1 cellular context compared by ENCODE assay signal in genomic region chr5:140178482-140179116, GRCh38.
A peak's percentile ranks its signal among the peaks of the same experiment; 100 is the strongest.
TF ChIP-seq lines count a peak whose summit lies in the region.

No MANE protein-coding gene starts in this region.

TF ChIP-seq in K562, 482 proteins besides CTCF, POLR2A, EP300 and RAD21:
- 0 out of 2 replicates have a peak, but pooled peaks have one; percentile 25 for TF ChIP-seq ARID1B (IDR thresholded peaks at IDR 0.05)
- no peak for TF ChIP-seq MGA (IDR thresholded peaks at IDR 0.05)
- 0 out of 2 replicates have a peak, but pooled peaks have one; percentile 38 for TF ChIP-seq SMARCE1 (IDR thresholded peaks at IDR 0.05)
- TF ChIP-seq HLTF (IDR thresholded peaks at IDR 0.05) = no peak
- peak; percentile 47 for TF ChIP-seq MXD1 (CRISPR knock-in tag; IDR thresholded peaks at IDR 0.05; ENCODE audit: borderline replicate concordance, poor library complexity, severe bottlenecking)
- TF ChIP-seq ZNF316 (IDR thresholded peaks at IDR 0.05) = peak; percentile 88
- no peak for TF ChIP-seq EWSR1 (IDR thresholded peaks at IDR 0.05; ENCODE audit: borderline replicate concordance, low read depth, partially characterized antibody)
- no peak for TF ChIP-seq NUFIP1 (IDR thresholded peaks at IDR 0.05; ENCODE audit: partially characterized antibody)
- no peak for TF ChIP-seq SLC30A9 (CRISPR knock-in tag; IDR thresholded peaks at IDR 0.05)
- no peak for TF ChIP-seq NFXL1 (CRISPR knock-in tag; IDR thresholded peaks at IDR 0.05)
- no peak for TF ChIP-seq CEBPG (CRISPR knock-in tag; IDR thresholded peaks at IDR 0.05)
- TF ChIP-seq CEBPG (tag; conservative IDR thresholded peaks at IDR 0.05 in 1 of 2, IDR thresholded peaks at IDR 0.05 in 1 of 2) = 0 out of 4 replicates have a peak, but pooled peaks of 1 of the 2 experiments have one; percentile 20
- TF ChIP-seq ZNF134 (CRISPR knock-in tag; conservative IDR thresholded peaks at IDR 0.05) = no peak
- peak; percentile 42; the same call in 1 of the 2 replicates for TF ChIP-seq CEBPB (tag; IDR thresholded peaks at IDR 0.05)
- 0 out of 2 replicates have a peak, but pooled peaks have one; percentile 29 for TF ChIP-seq HMBOX1 (IDR thresholded peaks at IDR 0.05)
- 0 out of 2 replicates have a peak, but pooled peaks have one; percentile 52 for TF ChIP-seq SMARCA5 (IDR thresholded peaks at IDR 0.05)
- TF ChIP-seq FOXM1 (IDR thresholded peaks at IDR 0.05; ENCODE audit: low read depth) = 0 out of 2 replicates have a peak, but pooled peaks have one; percentile 32
- TF ChIP-seq FOXM1 (CRISPR knock-in tag; IDR thresholded peaks at IDR 0.05; ENCODE audit: low read depth) = no peak
- TF ChIP-seq DPF2 (IDR thresholded peaks at IDR 0.05) = peak; percentile 41; the same call in 1 of the 2 replicates
- TF ChIP-seq HEY1 (CRISPR knock-in tag; IDR thresholded peaks at IDR 0.05; ENCODE audit: borderline replicate concordance) = no peak
- TF ChIP-seq ZFX (CRISPR knock-in tag; IDR thresholded peaks at IDR 0.05) = no peak
- peak in 1 of 2 experiments; percentile 31; a peak in 1 of 4 replicates for TF ChIP-seq MLLT1 (IDR thresholded peaks at IDR 0.05)
- no peak for TF ChIP-seq MCM7 (IDR thresholded peaks at IDR 0.05)
- TF ChIP-seq ZNF77 (CRISPR knock-in tag; IDR thresholded peaks at IDR 0.05) = no peak
- TF ChIP-seq HOMEZ (CRISPR knock-in tag; IDR thresholded peaks at IDR 0.05) = no peak
- TF ChIP-seq PURB (CRISPR knock-in tag; IDR thresholded peaks at IDR 0.05; ENCODE audit: low read depth) = no peak
- TF ChIP-seq MAFG (tag; conservative IDR thresholded peaks at IDR 0.05) = peak; percentile 55
- peak; percentile 83 for TF ChIP-seq C11orf30 (IDR thresholded peaks at IDR 0.05; ENCODE audit: low read depth)
TF ChIP-seq in K562: peak in this region for 13.
